ENCODE assay signal across 8 cellular contexts in the genomic region with DNA sequence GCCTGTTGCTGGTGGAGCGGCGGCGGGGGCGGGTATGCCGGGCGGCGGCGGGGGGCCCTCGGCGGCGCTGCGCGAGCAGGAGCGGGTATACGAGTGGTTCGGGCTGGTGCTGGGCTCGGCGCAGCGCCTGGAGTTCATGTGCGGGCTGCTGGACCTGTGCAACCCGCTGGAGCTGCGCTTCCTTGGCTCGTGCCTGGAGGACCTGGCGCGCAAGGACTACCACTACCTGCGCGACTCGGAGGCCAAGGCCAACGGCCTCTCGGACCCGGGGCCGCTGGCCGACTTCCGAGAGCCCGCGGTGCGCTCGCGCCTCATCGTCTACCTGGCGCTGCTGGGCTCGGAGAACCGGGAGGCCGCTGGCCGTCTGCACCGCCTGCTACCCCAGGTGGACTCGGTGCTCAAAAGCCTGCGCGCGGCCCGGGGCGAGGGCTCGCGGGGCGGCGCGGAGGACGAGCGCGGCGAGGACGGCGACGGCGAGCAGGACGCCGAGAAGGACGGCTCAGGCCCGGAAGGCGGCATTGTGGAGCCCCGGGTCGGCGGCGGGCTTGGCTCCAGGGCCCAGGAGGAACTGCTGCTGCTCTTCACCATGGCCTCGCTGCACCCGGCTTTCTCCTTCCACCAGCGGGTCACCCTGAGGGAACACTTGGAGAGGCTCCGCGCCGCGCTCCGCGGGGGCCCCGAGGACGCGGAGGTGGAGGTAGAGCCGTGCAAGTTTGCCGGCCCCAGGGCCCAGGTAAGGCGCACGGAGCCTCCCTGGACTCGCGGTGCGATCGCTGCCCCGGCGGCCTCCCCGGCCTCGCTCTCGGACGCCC. TPM values are rescaled to one million over a fixed set of nuclear protein-coding genes. Genes with fewer than 3 reads are reported as not detected.
DNase-seq lines count a peak whose midpoint lies in the region; ATAC-seq and TF ChIP-seq lines count a peak whose summit lies in the region.

No MANE protein-coding gene starts in this region.

- peaks cover 25% of the 10 kb centered on the region for H3K4me1 ChIP-seq in mammary epithelial cell (ENCODE audit: insufficient read depth, low read length)

- no TSS peak for BruUV-seq in mammary epithelial cell (replicated peaks; lab: Mats Ljungman, UMichigan)

- H3K4me2 ChIP-seq in mammary epithelial cell (ENCODE audit: insufficient read depth, low read depth, low read length), result peak overlapping the region; percentile 78

- peaks cover 60% of the 10 kb centered on the region for H3K79me2 ChIP-seq in mammary epithelial cell (ENCODE audit: insufficient read depth, low read length)

- no peak for TF ChIP-seq POLR2A in GM18505 (IDR thresholded peaks at IDR 0.05; ENCODE audit: borderline replicate concordance, extremely low read depth, insufficient read depth, insufficient read length)

- CTCF ChIA-PET in mammary epithelial cell (lab: Charles Lee; ENCODE audit: low non-redundant PET), result no interaction called here

- dilution Hi-C loops in mammary epithelial cell (cut with HindIII; ENCODE audit: low sequenced_read_pairs), result no loop called here

- H3K27ac ChIP-seq in mammary epithelial cell (ENCODE audit: insufficient read depth, low read depth, low read length), result peak overlapping the region; percentile 47

- H3K4me3 ChIP-seq in WI38 (ENCODE audit: low read depth, low read length) (peak overlapping the region; percentile 78), mammary epithelial cell (replicated peaks in 1 of 3; ENCODE audit: insufficient read depth in 1 of 3, low read depth in 2 of 3, low read length in 3 of 3) (peak overlapping the region; percentile 50 to 97 (median 78))

- DNase-seq in M059J (ENCODE audit: low read depth) (peak; percentile 65), mammary epithelial cell (peak; percentile 65), iris pigment epithelial cell (ENCODE audit: low read depth) (peak; percentile 75), NCI-H2029 (lab: John Stamatoyannopoulos, UW) (no peak), COLO829 (ENCODE audit: low spot score) (no peak)
- DNase-seq in stimulated activated CD4-positive, alpha-beta T cell treated with anti-CD3 and anti-CD28 coated beads, Interleukin-12 subunit alpha, Interleukin-12 subunit beta, amount 100 ng/mL, for 4 hours, result peak; percentile 53

- peak; percentile 4 for ATAC-seq in GM18505 (IDR thresholded peaks at IDR 0.05; ENCODE audit: unreplicated experiment)

- peak overlapping the region; percentile 67 for H2AFZ ChIP-seq in mammary epithelial cell (ENCODE audit: low read depth, low read length)

- H3K36me3 ChIP-seq in mammary epithelial cell (ENCODE audit: insufficient read depth, low read length), result no peaks in the 10 kb centered on the region

- H3K27me3 ChIP-seq in mammary epithelial cell (ENCODE audit: insufficient read depth, low read length), result no peaks in the 10 kb centered on the region

- under 1% methylated on average over 14 of the region's 100 CpGs for WGBS in mammary epithelial cell (ENCODE audit: low coverage, missing lambda C conversion rate)

- peak overlapping the region; percentile 39 for H3K9ac ChIP-seq in mammary epithelial cell (ENCODE audit: insufficient read depth, low read length)

- H3K9me3 ChIP-seq in mammary epithelial cell (replicated peaks; ENCODE audit: insufficient read depth, low read length), result no peaks in the 10 kb centered on the region

- no peak for TF ChIP-seq CTCF in WI38 (IDR thresholded peaks at IDR 0.05; ENCODE audit: low read depth, low read length)
- TF ChIP-seq CTCF in mammary epithelial cell (conservative IDR thresholded peaks at IDR 0.05 in 1 of 2, IDR thresholded peaks at IDR 0.05 in 1 of 2; ENCODE audit: extremely low read depth in 1 of 2, insufficient read depth in 1 of 2, low read depth in 1 of 2, low read length in 2 of 2), result no peak

- in situ Hi-C loops in mammary epithelial cell (cut with MboI; ENCODE audit: low sequenced_read_pairs in 2 of 2), result no loop called here

- intact Hi-C loops in mammary epithelial cell (cut with micrococcal nuclease), result loop anchor here (1.0 to 10.0 kb wide), 4 partner anchors 99 to 901 kb away; partner anchors contain the start of genes PHLPP1, PIGN, RELCH and VPS4B

- H4K20me1 ChIP-seq in mammary epithelial cell (ENCODE audit: insufficient read depth, low read length), result no peaks in the 10 kb centered on the region

RNA-seq across cellular contexts. Expression of gene ZCCHC2, which starts 1.0 kb away (rescaled TPM):
- 9.6 and 13.0 TPM in 2 replicates for total RNA-seq in M059J (2014; rRNA removed; shearing (Covaris generic))
- 10 to 100 TPM; 13.7 to 16.2 TPM for total RNA-seq in mammary epithelial cell
- polyA plus RNA-seq in mammary epithelial cell, result 12.2 TPM
- polyA minus RNA-seq in mammary epithelial cell, result 38.9 TPM

Comparison
In these comparisons a context has a peak if more than half of its experiments do, and no peak if none do; other contexts are left out.
1. DNase-seq: peak in M059J (single experiment), mammary epithelial cell (single experiment), iris pigment epithelial cell (single experiment) and stimulated activated CD4-positive, alpha-beta T cell treated with anti-CD3 and anti-CD28 coated beads, Interleukin-12 subunit alpha, Interleukin-12 subunit beta, amount 100 ng/mL, for 4 hours (single experiment); none in NCI-H2029 (single experiment) and COLO829 (single experiment).